1 cellular context compared by ENCODE assay signal in genomic region chr19:18396471-18397241, GRCh38.
TF ChIP-seq lines count a peak whose summit lies in the region.

No MANE protein-coding gene starts in this region.

TF ChIP-seq in HepG2, 621 proteins besides CTCF, POLR2A, EP300 and RAD21 (continued from another document and continues in another):
- no peak for TF ChIP-seq SNAPC4 (CRISPR knock-in tag; IDR thresholded peaks at IDR 0.05)
- no peak for TF ChIP-seq ZBTB25 (CRISPR knock-in tag; IDR thresholded peaks at IDR 0.05)
- no peak for TF ChIP-seq ZNF672 (CRISPR knock-in tag; IDR thresholded peaks at IDR 0.05)
- TF ChIP-seq ZNF3 (CRISPR knock-in tag; IDR thresholded peaks at IDR 0.05) = no peak
- peak; percentile 50; the same call in 1 of the 2 replicates for TF ChIP-seq TBX2 (CRISPR knock-in tag; IDR thresholded peaks at IDR 0.05; ENCODE audit: borderline replicate concordance)
- no peak for TF ChIP-seq ZNF720 (CRISPR knock-in tag; IDR thresholded peaks at IDR 0.05)
- TF ChIP-seq, protein P1, sequence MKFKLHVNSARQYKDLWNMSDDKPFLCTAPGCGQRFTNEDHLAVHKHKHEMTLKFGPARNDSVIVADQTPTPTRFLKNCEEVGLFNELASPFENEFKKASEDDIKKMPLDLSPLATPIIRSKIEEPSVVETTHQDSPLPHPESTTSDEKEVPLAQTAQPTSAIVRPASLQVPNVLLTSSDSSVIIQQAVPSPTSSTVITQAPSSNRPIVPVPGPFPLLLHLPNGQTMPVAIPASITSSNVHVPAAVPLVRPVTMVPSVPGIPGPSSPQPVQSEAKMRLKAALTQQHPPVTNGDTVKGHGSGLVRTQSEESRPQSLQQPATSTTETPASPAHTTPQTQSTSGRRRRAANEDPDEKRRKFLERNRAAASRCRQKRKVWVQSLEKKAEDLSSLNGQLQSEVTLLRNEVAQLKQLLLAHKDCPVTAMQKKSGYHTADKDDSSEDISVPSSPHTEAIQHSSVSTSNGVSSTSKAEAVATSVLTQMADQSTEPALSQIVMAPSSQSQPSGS (CRISPR knock-in tag; IDR thresholded peaks at IDR 0.05) = no peak
- TF ChIP-seq RFX5 (IDR thresholded peaks at IDR 0.05; ENCODE audit: low read depth, low read length) = no peak
- TF ChIP-seq MYNN (CRISPR knock-in tag; IDR thresholded peaks at IDR 0.05; ENCODE audit: low read depth) = no peak
- no peak; the same call in 1 of the 2 replicates for TF ChIP-seq ZNF724P (CRISPR knock-in tag; IDR thresholded peaks at IDR 0.05; ENCODE audit: borderline replicate concordance)
- TF ChIP-seq, protein P2, sequence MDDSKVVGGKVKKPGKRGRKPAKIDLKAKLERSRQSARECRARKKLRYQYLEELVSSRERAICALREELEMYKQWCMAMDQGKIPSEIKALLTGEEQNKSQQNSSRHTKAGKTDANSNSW (CRISPR knock-in tag; IDR thresholded peaks at IDR 0.05; ENCODE audit: borderline replicate concordance) = no peak
- TF ChIP-seq, protein P3, sequence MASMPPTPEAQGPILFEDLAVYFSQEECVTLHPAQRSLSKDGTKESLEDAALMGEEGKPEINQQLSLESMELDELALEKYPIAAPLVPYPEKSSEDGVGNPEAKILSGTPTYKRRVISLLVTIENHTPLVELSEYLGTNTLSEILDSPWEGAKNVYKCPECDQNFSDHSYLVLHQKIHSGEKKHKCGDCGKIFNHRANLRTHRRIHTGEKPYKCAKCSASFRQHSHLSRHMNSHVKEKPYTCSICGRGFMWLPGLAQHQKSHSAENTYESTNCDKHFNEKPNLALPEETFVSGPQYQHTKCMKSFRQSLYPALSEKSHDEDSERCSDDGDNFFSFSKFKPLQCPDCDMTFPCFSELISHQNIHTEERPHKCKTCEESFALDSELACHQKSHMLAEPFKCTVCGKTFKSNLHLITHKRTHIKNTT (CRISPR knock-in tag; IDR thresholded peaks at IDR 0.05) = no peak
- no peak for TF ChIP-seq FOXK2 (IDR thresholded peaks at IDR 0.05)
- TF ChIP-seq MIER3 (CRISPR knock-in tag; IDR thresholded peaks at IDR 0.05; ENCODE audit: borderline replicate concordance) = no peak
- TF ChIP-seq, protein P4, sequence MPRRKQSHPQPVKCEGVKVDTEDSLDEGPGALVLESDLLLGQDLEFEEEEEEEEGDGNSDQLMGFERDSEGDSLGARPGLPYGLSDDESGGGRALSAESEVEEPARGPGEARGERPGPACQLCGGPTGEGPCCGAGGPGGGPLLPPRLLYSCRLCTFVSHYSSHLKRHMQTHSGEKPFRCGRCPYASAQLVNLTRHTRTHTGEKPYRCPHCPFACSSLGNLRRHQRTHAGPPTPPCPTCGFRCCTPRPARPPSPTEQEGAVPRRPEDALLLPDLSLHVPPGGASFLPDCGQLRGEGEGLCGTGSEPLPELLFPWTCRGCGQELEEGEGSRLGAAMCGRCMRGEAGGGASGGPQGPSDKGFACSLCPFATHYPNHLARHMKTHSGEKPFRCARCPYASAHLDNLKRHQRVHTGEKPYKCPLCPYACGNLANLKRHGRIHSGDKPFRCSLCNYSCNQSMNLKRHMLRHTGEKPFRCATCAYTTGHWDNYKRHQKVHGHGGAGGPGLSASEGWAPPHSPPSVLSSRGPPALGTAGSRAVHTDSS (CRISPR knock-in tag; conservative IDR thresholded peaks at IDR 0.05) = no peak
- TF ChIP-seq KMT2B (CRISPR knock-in tag; IDR thresholded peaks at IDR 0.05) = 0 out of 2 replicates have a peak, but pooled peaks have one; percentile 33
- no peak for TF ChIP-seq PTBP1 (IDR thresholded peaks at IDR 0.05; ENCODE audit: low read depth, low read length, poor library complexity, severe bottlenecking)
- no peak for TF ChIP-seq ZNF275 (CRISPR knock-in tag; IDR thresholded peaks at IDR 0.05; ENCODE audit: borderline replicate concordance)
- TF ChIP-seq SIX1 (CRISPR knock-in tag; IDR thresholded peaks at IDR 0.05; ENCODE audit: borderline replicate concordance) = no peak
- TF ChIP-seq, protein P5, sequence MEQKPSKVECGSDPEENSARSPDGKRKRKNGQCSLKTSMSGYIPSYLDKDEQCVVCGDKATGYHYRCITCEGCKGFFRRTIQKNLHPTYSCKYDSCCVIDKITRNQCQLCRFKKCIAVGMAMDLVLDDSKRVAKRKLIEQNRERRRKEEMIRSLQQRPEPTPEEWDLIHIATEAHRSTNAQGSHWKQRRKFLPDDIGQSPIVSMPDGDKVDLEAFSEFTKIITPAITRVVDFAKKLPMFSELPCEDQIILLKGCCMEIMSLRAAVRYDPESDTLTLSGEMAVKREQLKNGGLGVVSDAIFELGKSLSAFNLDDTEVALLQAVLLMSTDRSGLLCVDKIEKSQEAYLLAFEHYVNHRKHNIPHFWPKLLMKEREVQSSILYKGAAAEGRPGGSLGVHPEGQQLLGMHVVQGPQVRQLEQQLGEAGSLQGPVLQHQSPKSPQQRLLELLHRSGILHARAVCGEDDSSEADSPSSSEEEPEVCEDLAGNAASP (CRISPR knock-in tag; IDR thresholded peaks at IDR 0.05; ENCODE audit: borderline replicate concordance) = peak; percentile 58; the same call in 1 of the 2 replicates
- no peak for TF ChIP-seq STAT6 (CRISPR knock-in tag; IDR thresholded peaks at IDR 0.05; ENCODE audit: borderline replicate concordance)
- TF ChIP-seq, protein P6, sequence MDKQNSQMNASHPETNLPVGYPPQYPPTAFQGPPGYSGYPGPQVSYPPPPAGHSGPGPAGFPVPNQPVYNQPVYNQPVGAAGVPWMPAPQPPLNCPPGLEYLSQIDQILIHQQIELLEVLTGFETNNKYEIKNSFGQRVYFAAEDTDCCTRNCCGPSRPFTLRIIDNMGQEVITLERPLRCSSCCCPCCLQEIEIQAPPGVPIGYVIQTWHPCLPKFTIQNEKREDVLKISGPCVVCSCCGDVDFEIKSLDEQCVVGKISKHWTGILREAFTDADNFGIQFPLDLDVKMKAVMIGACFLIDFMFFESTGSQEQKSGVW (CRISPR knock-in tag; IDR thresholded peaks at IDR 0.05; ENCODE audit: borderline replicate concordance) = no peak
- TF ChIP-seq USF2 (IDR thresholded peaks at IDR 0.05; ENCODE audit: low read depth, low read length) = no peak
- no peak for TF ChIP-seq USF2 (CRISPR knock-in tag; IDR thresholded peaks at IDR 0.05; ENCODE audit: borderline replicate concordance)
- no peak; the same call in 1 of the 2 replicates for TF ChIP-seq ZFP41 (CRISPR knock-in tag; IDR thresholded peaks at IDR 0.05; ENCODE audit: borderline replicate concordance)
- TF ChIP-seq ZNF660 (CRISPR knock-in tag; IDR thresholded peaks at IDR 0.05; ENCODE audit: borderline replicate concordance, low read depth) = no peak
- no peak for TF ChIP-seq ZFP36L2 (CRISPR knock-in tag; IDR thresholded peaks at IDR 0.05)
- TF ChIP-seq, protein P7, sequence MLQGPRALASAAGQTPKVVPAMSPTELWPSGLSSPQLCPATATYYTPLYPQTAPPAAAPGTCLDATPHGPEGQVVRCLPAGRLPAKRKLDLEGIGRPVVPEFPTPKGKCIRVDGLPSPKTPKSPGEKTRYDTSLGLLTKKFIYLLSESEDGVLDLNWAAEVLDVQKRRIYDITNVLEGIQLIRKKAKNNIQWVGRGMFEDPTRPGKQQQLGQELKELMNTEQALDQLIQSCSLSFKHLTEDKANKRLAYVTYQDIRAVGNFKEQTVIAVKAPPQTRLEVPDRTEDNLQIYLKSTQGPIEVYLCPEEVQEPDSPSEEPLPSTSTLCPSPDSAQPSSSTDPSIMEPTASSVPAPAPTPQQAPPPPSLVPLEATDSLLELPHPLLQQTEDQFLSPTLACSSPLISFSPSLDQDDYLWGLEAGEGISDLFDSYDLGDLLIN (CRISPR knock-in tag; IDR thresholded peaks at IDR 0.05; ENCODE audit: borderline replicate concordance) = no peak
- TF ChIP-seq, protein P8, sequence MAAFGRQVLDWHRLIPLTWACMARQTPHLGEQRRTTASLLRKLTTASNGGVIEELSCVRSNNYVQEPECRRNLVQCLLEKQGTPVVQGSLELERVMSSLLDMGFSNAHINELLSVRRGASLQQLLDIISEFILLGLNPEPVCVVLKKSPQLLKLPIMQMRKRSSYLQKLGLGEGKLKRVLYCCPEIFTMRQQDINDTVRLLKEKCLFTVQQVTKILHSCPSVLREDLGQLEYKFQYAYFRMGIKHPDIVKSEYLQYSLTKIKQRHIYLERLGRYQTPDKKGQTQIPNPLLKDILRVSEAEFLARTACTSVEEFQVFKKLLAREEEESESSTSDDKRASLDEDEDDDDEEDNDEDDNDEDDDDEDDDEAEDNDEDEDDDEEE (CRISPR knock-in tag; IDR thresholded peaks at IDR 0.05) = no peak
- 0 out of 2 replicates have a peak, but pooled peaks have one; percentile 16 for TF ChIP-seq ERF (CRISPR knock-in tag; IDR thresholded peaks at IDR 0.05)
- TF ChIP-seq ISX (CRISPR knock-in tag; conservative IDR thresholded peaks at IDR 0.05) = no peak
- no peak for TF ChIP-seq ZNF20 (CRISPR knock-in tag; IDR thresholded peaks at IDR 0.05)
- peak; percentile 55; the same call in 1 of the 2 replicates for TF ChIP-seq JUN (CRISPR knock-in tag; IDR thresholded peaks at IDR 0.05)
- TF ChIP-seq ZNF572 (CRISPR knock-in tag; IDR thresholded peaks at IDR 0.05) = no peak
